Comparison of ENCODE assay signal across 23 cellular contexts in the genomic region with DNA sequence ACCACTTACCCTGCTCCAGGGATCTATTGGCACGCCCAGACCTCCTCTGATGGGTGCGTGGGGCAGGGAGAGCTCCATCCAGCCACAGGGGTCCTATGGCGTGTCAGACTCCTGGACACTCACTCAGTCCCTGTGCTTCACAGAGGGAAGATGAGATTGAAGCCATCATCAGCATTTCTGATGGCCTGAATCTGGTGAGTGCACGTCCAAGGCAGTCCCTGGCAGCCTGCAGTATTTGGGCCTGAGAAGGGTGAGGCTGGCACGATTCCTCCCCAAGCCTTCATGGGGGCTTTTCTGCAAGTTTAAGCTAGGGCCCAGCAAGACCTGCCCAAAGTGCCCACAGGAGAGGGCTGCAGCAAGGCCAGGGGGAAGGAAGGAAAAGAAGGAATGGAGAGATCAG. TPM values are rescaled to one million over a fixed set of nuclear protein-coding genes. Genes with fewer than 3 reads are reported as not detected.
A peak's percentile ranks its signal among the peaks of the same experiment; 100 is the strongest.
DNase-seq lines count a peak whose midpoint lies in the region; ATAC-seq and TF ChIP-seq lines count a peak whose summit lies in the region.
"Had no signal": no experiment of that assay in that cellular context is flagged by ENCODE, and none has a peak within 500 bp of the region (broad histone marks: within the 10 kb centered on the region; RNA-seq: fewer than 3 reads in every experiment).

No MANE protein-coding gene starts in this region.

- no peak for ATAC-seq in natural killer cell treated with Interleukin-12 subunit alpha and Interleukin-12 subunit beta and Interleukin-15 and Interleukin-18, amount 100 ng/mL, for 72 hours
- no peak for ATAC-seq in natural killer cell
- ATAC-seq: GM23338, HCT116 had no signal

- H3K4ac ChIP-seq in mesendoderm (ENCODE audit: low read depth, low read length): no peak overlapping the region

- H2AK5ac ChIP-seq in mesendoderm (ENCODE audit: low read length): no peak overlapping the region

- intact Hi-C loops in natural killer cell (cut with micrococcal nuclease) (no loop called here), spleen (cut with DNase I; ENCODE audit: low total_unique reads) (no loop called here)

- peaks cover 0 to 3% of the 10 kb centered on the region in 2 donors for H3K27me3 ChIP-seq in mucosa of rectum (ENCODE audit: control insufficient read depth in 2 of 2, insufficient read depth in 2 of 2, low read length in 2 of 2)
- peaks cover 6 to 51% (median 21%) of the 10 kb centered on the region in 7 donors for H3K27me3 ChIP-seq in spleen (replicated peaks in 1 of 7)
- peaks cover 18% of the 10 kb centered on the region for H3K27me3 ChIP-seq in mesendoderm (ENCODE audit: insufficient read depth, low read length, poor library complexity)

- no peaks in the 10 kb centered on the region for H3K27me3 Mint-ChIP-seq in natural killer cell treated with Interleukin-12 subunit alpha and Interleukin-12 subunit beta and Interleukin-15 and Interleukin-18, amount 100 ng/mL, for 72 hours
- H3K27me3 Mint-ChIP-seq in natural killer cell (ENCODE audit: low read depth in 2 of 2): no peaks in the 10 kb centered on the region

- H2BK120ac ChIP-seq in mesendoderm (ENCODE audit: low read depth, low read length): no peak overlapping the region

- H3K9me3 ChIP-seq in mucosa of rectum (ENCODE audit: control insufficient read depth in 2 of 2, low read length in 2 of 2): no peaks in the 10 kb centered on the region
- H3K9me3 ChIP-seq in spleen: no peaks in the 10 kb centered on the region
- H3K9me3 ChIP-seq: A549, BE2C had no signal

- no peak overlapping the region for H4K8ac ChIP-seq in mesendoderm (ENCODE audit: low read depth, low read length)

- H3K27ac ChIP-seq in mucosa of rectum (ENCODE audit: low read depth in 2 of 2, low read length in 2 of 2) (peak overlapping the region; percentile 89 to 93), spleen (no peak overlapping the region), mesendoderm (ENCODE audit: low read depth, low read length) (no peak overlapping the region)
- H3K27ac ChIP-seq: A549; BLaER1 treated with 17β-estradiol and CSF1 and Interleukin-3, amounts not matched to agents 10 nM and 100 nM had no signal

- H3K27ac Mint-ChIP-seq in natural killer cell treated with Interleukin-12 subunit alpha and Interleukin-12 subunit beta and Interleukin-15 and Interleukin-18, amount 100 ng/mL, for 72 hours: no peak overlapping the region
- no peak overlapping the region for H3K27ac Mint-ChIP-seq in natural killer cell
- H3K27ac Mint-ChIP-seq: GM23338, H9 had no signal

- no peak overlapping the region for H3K4me3 Mint-ChIP-seq in natural killer cell treated with Interleukin-12 subunit alpha and Interleukin-12 subunit beta and Interleukin-15 and Interleukin-18, amount 100 ng/mL, for 72 hours
- no peak overlapping the region for H3K4me3 Mint-ChIP-seq in natural killer cell
- H3K4me3 Mint-ChIP-seq: CD4-positive, alpha-beta memory T cell; GM23338; H9 had no signal

- H3K23ac ChIP-seq in mesendoderm (ENCODE audit: low read length): no peak overlapping the region

- no peaks in the 10 kb centered on the region for H3K79me2 ChIP-seq in mesendoderm (ENCODE audit: control insufficient read depth, insufficient read depth, low read length)

- H3K4me3 ChIP-seq in mucosa of rectum (ENCODE audit: low read length in 2 of 2): peak overlapping the region; percentile 2 to 41
- no peak overlapping the region for H3K4me3 ChIP-seq in spleen
- H3K4me3 ChIP-seq in mesendoderm (ENCODE audit: low read length): no peak overlapping the region
- H3K4me3 ChIP-seq: A549; BLaER1 treated with 17β-estradiol and CSF1 and Interleukin-3, amounts not matched to agents 10 nM and 100 nM; GM23338 had no signal

- 80 to 93% (median 84%) methylated on average over 2 to 5 of the region's 5 CpGs for WGBS in spleen, 5 donors
- no CpG with 5 or more reads among the region's 5 CpGs for WGBS in mesendoderm (ENCODE audit: extremely low coverage, insufficient coverage, low lambda C conversion rate)

- H3K36me3 ChIP-seq in mucosa of rectum (ENCODE audit: control insufficient read depth in 2 of 2, insufficient read depth in 2 of 2, low read length in 2 of 2): peaks cover 0 to 4% of the 10 kb centered on the region in 2 donors
- no peaks in the 10 kb centered on the region for H3K36me3 ChIP-seq in spleen
- H3K36me3 ChIP-seq in mesendoderm (ENCODE audit: control insufficient read depth, insufficient read depth, low read length): no peaks in the 10 kb centered on the region
- H3K36me3 ChIP-seq: BE2C; BLaER1 treated with 17β-estradiol and CSF1 and Interleukin-3, amounts not matched to agents 10 nM and 100 nM had no signal

- no peak overlapping the region for H3K4me2 ChIP-seq in mesendoderm (ENCODE audit: low read length)
- H3K4me2 ChIP-seq: A549; BLaER1 treated with 17β-estradiol and CSF1 and Interleukin-3, amounts not matched to agents 10 nM and 100 nM; GM23338 had no signal

- H3K9me3 Mint-ChIP-seq in natural killer cell treated with Interleukin-12 subunit alpha and Interleukin-12 subunit beta and Interleukin-15 and Interleukin-18, amount 100 ng/mL, for 72 hours: no peaks in the 10 kb centered on the region
- no peaks in the 10 kb centered on the region for H3K9me3 Mint-ChIP-seq in natural killer cell
- H3K9me3 Mint-ChIP-seq: CD4-positive, alpha-beta memory T cell; GM23338; H9 had no signal

- no peaks in the 10 kb centered on the region for H3K4me1 Mint-ChIP-seq in natural killer cell treated with Interleukin-12 subunit alpha and Interleukin-12 subunit beta and Interleukin-15 and Interleukin-18, amount 100 ng/mL, for 72 hours (ENCODE audit: low read depth in 2 of 2)
- peaks cover 0 to 11% of the 10 kb centered on the region in 2 donors for H3K4me1 Mint-ChIP-seq in natural killer cell

- no peaks in the 10 kb centered on the region for H3K36me3 Mint-ChIP-seq in natural killer cell treated with Interleukin-12 subunit alpha and Interleukin-12 subunit beta and Interleukin-15 and Interleukin-18, amount 100 ng/mL, for 72 hours
- no peaks in the 10 kb centered on the region for H3K36me3 Mint-ChIP-seq in natural killer cell
- H3K36me3 Mint-ChIP-seq: CD4-positive, alpha-beta memory T cell had no signal

- no peak overlapping the region for H2BK5ac ChIP-seq in mesendoderm (ENCODE audit: low read length)

- no peak for TF ChIP-seq POLR2A in spleen (IDR thresholded peaks at IDR 0.05)

- no peak overlapping the region for H3K18ac ChIP-seq in mesendoderm (ENCODE audit: low read length)

- H4K5ac ChIP-seq in mesendoderm (ENCODE audit: low read length): no peak overlapping the region

- H3K79me1 ChIP-seq in mesendoderm (ENCODE audit: low read length): no peaks in the 10 kb centered on the region

- peak; percentile 15 for DNase-seq in natural killer cell treated with Interleukin-12 subunit alpha and Interleukin-12 subunit beta and Interleukin-15 and Interleukin-18, amount 100 ng/mL, for 72 hours (ENCODE audit: low spot score)
- no peak for DNase-seq in natural killer cell
- DNase-seq in spleen: peak; percentile 21
- no peak for DNase-seq in SKM-1 treated with dmso at 0.1 percent for 144 hours (lab: John Stamatoyannopoulos, UW; ENCODE audit: unreplicated experiment)
- DNase-seq in mesendoderm: no peak
- DNase-seq in globus pallidus (ENCODE audit: low spot score): no peak
- DNase-seq: 8988T; ACHN; AML-193; BE2C; Calu3; CD4-positive, alpha-beta memory T cell; COR-L47; GF-D8; H9 had no signal

- peaks cover 68 to 84% of the 10 kb centered on the region in 2 donors for H3K4me1 ChIP-seq in mucosa of rectum (ENCODE audit: control insufficient read depth in 2 of 2, insufficient read depth in 2 of 2, low read length in 2 of 2)
- peaks cover 0 to 39% (median 19%) of the 10 kb centered on the region in 6 donors for H3K4me1 ChIP-seq in spleen
- no peaks in the 10 kb centered on the region for H3K4me1 ChIP-seq in mesendoderm (ENCODE audit: control insufficient read depth, low read depth, low read length)
- H3K4me1 ChIP-seq: BE2C had no signal

- no peak overlapping the region for H3K56ac ChIP-seq in mesendoderm (ENCODE audit: low read length)

- H3K9ac ChIP-seq in mucosa of rectum (ENCODE audit: low read depth in 1 of 2, low read length in 2 of 2) (peak overlapping the region; percentile 47 to 49), mesendoderm (ENCODE audit: low read length) (no peak overlapping the region)
- H3K9ac ChIP-seq: BLaER1 treated with 17β-estradiol and CSF1 and Interleukin-3, amounts not matched to agents 10 nM and 100 nM had no signal

- TF ChIP-seq CTCF in natural killer cell (IDR thresholded peaks at IDR 0.05): no peak
- TF ChIP-seq CTCF in spleen (IDR thresholded peaks at IDR 0.05 in 8 of 11, conservative IDR thresholded peaks at IDR 0.05 in 3 of 11): no peak

- H2BK15ac ChIP-seq in mesendoderm (replicated peaks; ENCODE audit: low read depth): no peak overlapping the region

RNA-seq across cellular contexts. Expression of a gene that starts 3.3 kb away (rescaled TPM):
- total RNA-seq in natural killer cell treated with Interleukin-12 subunit alpha and Interleukin-12 subunit beta and Interleukin-15 and Interleukin-18, amount 100 ng/mL, for 72 hours: 10 to 100 TPM in 1 of 2 donors, 1 to 10 TPM in 1; 3.3 to 10.2 TPM
- 1 to 10 TPM; 4.0 to 9.5 (median 6.5) TPM for total RNA-seq in natural killer cell
- 10 to 100 TPM in 1 of 7 donors, 1 to 10 TPM in 6; 2.5 to 10.6 (median 7.3) TPM for total RNA-seq in spleen
- polyA plus RNA-seq in spleen: 1 to 10 TPM in 2 of 3 donors, under 1 TPM in 1; 0.53 to 2.2 (median 2.1) TPM
- polyA plus RNA-seq in mesendoderm (2013, experiment 1 of 2): 6.2 TPM
- 5.9 TPM for polyA plus RNA-seq in mesendoderm (2013, experiment 2 of 2)
- total RNA-seq: Calu3, Daoy, G401 had no signal
- polyA plus RNA-seq: CD4-positive, alpha-beta memory T cell had no signal

RNA-seq across cellular contexts. Expression of a gene that starts 24.0 kb away (rescaled TPM):
- not detected for total RNA-seq in natural killer cell treated with Interleukin-12 subunit alpha and Interleukin-12 subunit beta and Interleukin-15 and Interleukin-18, amount 100 ng/mL, for 72 hours
- total RNA-seq in natural killer cell: not detected
- total RNA-seq in spleen: not detected
- under 1 TPM in 1 of 3 donors, not detected in 2; 0.16 TPM for polyA plus RNA-seq in spleen
- not detected for polyA plus RNA-seq in mesendoderm (2013, experiment 1 of 2)
- polyA plus RNA-seq in mesendoderm (2013, experiment 2 of 2): not detected
- total RNA-seq: Calu3; CD4-positive, alpha-beta memory T cell; Daoy; G401; GM23338; H4; H9 had no signal
- polyA plus RNA-seq: A549; CD4-positive, alpha-beta memory T cell; GM23338 had no signal

RNA-seq across cellular contexts. Expression of a gene that starts 27.7 kb away (rescaled TPM):
- total RNA-seq in natural killer cell treated with Interleukin-12 subunit alpha and Interleukin-12 subunit beta and Interleukin-15 and Interleukin-18, amount 100 ng/mL, for 72 hours: not detected
- total RNA-seq in natural killer cell: not detected
- total RNA-seq in spleen: not detected
- not detected for polyA plus RNA-seq in spleen
- polyA plus RNA-seq in mesendoderm (2013, experiment 1 of 2): not detected
- polyA plus RNA-seq in mesendoderm (2013, experiment 2 of 2): not detected
- total RNA-seq: Calu3; CD4-positive, alpha-beta memory T cell; Daoy; G401; GM23338; H4; H9 had no signal
- polyA plus RNA-seq: A549; CD4-positive, alpha-beta memory T cell; GM23338 had no signal

RNA-seq across cellular contexts. Expression of a gene that starts 43.7 kb away (rescaled TPM):
- total RNA-seq in natural killer cell treated with Interleukin-12 subunit alpha and Interleukin-12 subunit beta and Interleukin-15 and Interleukin-18, amount 100 ng/mL, for 72 hours: not detected
- not detected for total RNA-seq in natural killer cell
- not detected for total RNA-seq in spleen
- not detected for polyA plus RNA-seq in spleen
- not detected for polyA plus RNA-seq in mesendoderm (2013, experiment 1 of 2)
- not detected for polyA plus RNA-seq in mesendoderm (2013, experiment 2 of 2)
- total RNA-seq: Calu3; CD4-positive, alpha-beta memory T cell; Daoy; G401; H4; H9 had no signal
- polyA plus RNA-seq: A549; CD4-positive, alpha-beta memory T cell; GM23338 had no signal

RNA-seq across cellular contexts. Expression of a gene that starts 47.2 kb away (rescaled TPM):
- total RNA-seq in natural killer cell treated with Interleukin-12 subunit alpha and Interleukin-12 subunit beta and Interleukin-15 and Interleukin-18, amount 100 ng/mL, for 72 hours: not detected
- total RNA-seq in natural killer cell: not detected
- not detected for total RNA-seq in spleen
- not detected for polyA plus RNA-seq in spleen
- polyA plus RNA-seq in mesendoderm (2013, experiment 1 of 2): not detected
- polyA plus RNA-seq in mesendoderm (2013, experiment 2 of 2): not detected
- total RNA-seq: Calu3; CD4-positive, alpha-beta memory T cell; Daoy; G401; GM23338; H4; H9 had no signal
- polyA plus RNA-seq: A549; CD4-positive, alpha-beta memory T cell; GM23338 had no signal

Comparison
In these comparisons a context has a peak if more than half of its experiments do, and no peak if none do; other contexts are left out.
1. DNase-seq: peak in natural killer cell treated with Interleukin-12 subunit alpha and Interleukin-12 subunit beta and Interleukin-15 and Interleukin-18, amount 100 ng/mL, for 72 hours (single experiment) and spleen (single experiment); none in natural killer cell (single experiment), SKM-1 treated with dmso at 0.1 percent for 144 hours (single experiment), mesendoderm (single experiment) and globus pallidus (single experiment).
2. H3K27ac ChIP-seq: peak in mucosa of rectum (2 of 2); none in spleen (0 of 8) and mesendoderm (single experiment).
3. H3K4me3 ChIP-seq: peak in mucosa of rectum (2 of 2); none in spleen (0 of 8) and mesendoderm (single experiment).